9 cellular contexts compared by ENCODE assay signal in genomic region chr22:43884600-43885318, GRCh38. TPM values are rescaled to one million over a fixed set of nuclear protein-coding genes. Genes with fewer than 3 reads are reported as not detected.
DNase-seq lines count a peak whose midpoint lies in the region; ATAC-seq and TF ChIP-seq lines count a peak whose summit lies in the region.
"Had no signal": no experiment of that assay in that cellular context is flagged by ENCODE, and none has a peak within 500 bp of the region (broad histone marks: within the 10 kb centered on the region; RNA-seq: fewer than 3 reads in every experiment).

No MANE protein-coding gene starts in this region.

- no CpG with 5 or more reads among the region's 18 CpGs for WGBS in neuronal stem cell (ENCODE audit: extremely low coverage in 2 of 2, insufficient read length in 2 of 2, insufficient replicate concordance in 1 of 2), 2 donors

- no peak overlapping the region for H3K4me2 ChIP-seq in neuronal stem cell (ENCODE audit: insufficient read depth, low read length, poor library complexity, severe bottlenecking)

- H2BK5ac ChIP-seq in neuronal stem cell (ENCODE audit: low read length) = no peak overlapping the region

- H3K4ac ChIP-seq in neuronal stem cell (ENCODE audit: low read length) = no peak overlapping the region

- no peak overlapping the region for H2BK15ac ChIP-seq in neuronal stem cell (ENCODE audit: low read length)

- no peak overlapping the region for H2BK120ac ChIP-seq in neuronal stem cell (ENCODE audit: low read depth, low read length)

- no peaks in the 10 kb centered on the region for H3K9me3 ChIP-seq in neuronal stem cell (replicated peaks in 1 of 2; ENCODE audit: control insufficient read depth in 2 of 2, insufficient read depth in 1 of 2, low read depth in 1 of 2, low read length in 2 of 2)

- H3K4me1 ChIP-seq in neuronal stem cell (ENCODE audit: control insufficient read depth in 2 of 2, insufficient read depth in 1 of 2, low read depth in 1 of 2, low read length in 2 of 2) = no peaks in the 10 kb centered on the region

- no peak overlapping the region for H2BK12ac ChIP-seq in neuronal stem cell (ENCODE audit: low read length)

- no peak overlapping the region for H3K23ac ChIP-seq in neuronal stem cell (ENCODE audit: low read depth, low read length, poor library complexity)

- H3K18ac ChIP-seq in neuronal stem cell (ENCODE audit: low read length) = no peak overlapping the region

- peak overlapping the region; percentile 33 for H2AFZ ChIP-seq in neuronal stem cell (ENCODE audit: low read length)

- H3K9ac ChIP-seq in neuronal stem cell (ENCODE audit: low read depth, low read length, poor library complexity) = no peak overlapping the region

- no peak overlapping the region for H2AK5ac ChIP-seq in neuronal stem cell (ENCODE audit: low read depth, low read length)

- peak; percentile 73 for ATAC-seq in HG02610 (IDR thresholded peaks at IDR 0.05; ENCODE audit: unreplicated experiment)

- H4K8ac ChIP-seq in neuronal stem cell (ENCODE audit: low read depth, low read length) = no peak overlapping the region

- H4K91ac ChIP-seq in neuronal stem cell (ENCODE audit: low read depth, low read length, poor library complexity) = no peak overlapping the region

- peaks cover 5% of the 10 kb centered on the region for H3K79me1 ChIP-seq in neuronal stem cell (ENCODE audit: low read depth, low read length)

- H3K27ac ChIP-seq in neuronal stem cell (replicated peaks; ENCODE audit: low read length) = no peak overlapping the region

- H3K36me3 ChIP-seq in neuronal stem cell (replicated peaks in 1 of 2; ENCODE audit: control insufficient read depth in 2 of 2, insufficient read depth in 2 of 2, low read length in 2 of 2) = no peaks in the 10 kb centered on the region

- peaks cover 0 to 39% (median 5%) of the 10 kb centered on the region in 3 experiments for H3K27me3 ChIP-seq in neuronal stem cell (ENCODE audit: control insufficient read depth in 3 of 3, insufficient read depth in 3 of 3, low read depth in 1 of 3, low read length in 3 of 3)

- H3K14ac ChIP-seq in neuronal stem cell (ENCODE audit: low read length) = no peak overlapping the region

- no peak for TF ChIP-seq POLR2A in erythroblast (IDR thresholded peaks at IDR 0.05; ENCODE audit: low read length)

- no peak overlapping the region for H3K4me3 ChIP-seq in neuronal stem cell (ENCODE audit: low read length in 2 of 2)

- DNase-seq in NCI-H146 (lab: John Stamatoyannopoulos, UW) = peak; percentile 41
- no peak for DNase-seq in NCI-H146 treated with DMSO at 0.1 percent for 48 hours (lab: John Stamatoyannopoulos, UW; ENCODE audit: unreplicated experiment)
- peak; percentile 67 for DNase-seq in NCI-H2171 (lab: John Stamatoyannopoulos, UW)
- DNase-seq in activated CD8-positive, alpha-beta memory T cell treated with anti-CD3 and anti-CD28 coated beads for 24 hours = peak; percentile 82
- DNase-seq in erythroblast (lab: John Stamatoyannopoulos, UW) = peak; percentile 46 to 67
- peak; percentile 54 for DNase-seq in neuronal stem cell (ENCODE audit: low spot score)
- no peak for DNase-seq in middle frontal gyrus (ENCODE audit: extremely low spot score, low spot score)

RNA-seq across cellular contexts. Expression of gene PNPLA5, which starts 7.1 kb away (rescaled TPM):
- polyA plus RNA-seq in neuronal stem cell (2013, experiment 1 of 2) = not detected
- polyA plus RNA-seq in neuronal stem cell (2013, experiment 2 of 2) = not detected
- polyA plus RNA-seq: CD4-positive, alpha-beta memory T cell had no signal

RNA-seq across cellular contexts. Expression of gene SULT4A1, which starts 22.4 kb away (rescaled TPM):
- 7.1 TPM for polyA plus RNA-seq in neuronal stem cell (2013, experiment 1 of 2)
- polyA plus RNA-seq in neuronal stem cell (2013, experiment 2 of 2) = 7.0 TPM
- polyA plus RNA-seq: CD4-positive, alpha-beta memory T cell had no signal

RNA-seq across cellular contexts. Expression of gene PNPLA3, which starts 38.8 kb away (rescaled TPM):
- 11.0 TPM for polyA plus RNA-seq in neuronal stem cell (2013, experiment 1 of 2)
- polyA plus RNA-seq in neuronal stem cell (2013, experiment 2 of 2) = 11.6 TPM
- polyA plus RNA-seq: CD4-positive, alpha-beta memory T cell had no signal

Comparison
In these comparisons a context has a peak if more than half of its experiments do, and no peak if none do; other contexts are left out.
1. DNase-seq: peak in NCI-H146 (single experiment), NCI-H2171 (single experiment), activated CD8-positive, alpha-beta memory T cell treated with anti-CD3 and anti-CD28 coated beads for 24 hours (single experiment), erythroblast (2 of 2) and neuronal stem cell (single experiment); none in NCI-H146 treated with DMSO at 0.1 percent for 48 hours (single experiment) and middle frontal gyrus (single experiment).